ENCODE assay signal across 8 cellular contexts in genomic region chr3:143084856-143085731, GRCh38. TPM values are rescaled to one million over a fixed set of nuclear protein-coding genes. Genes with fewer than 3 reads are reported as not detected.
DNase-seq lines count a peak whose midpoint lies in the region; ATAC-seq, FAIRE-seq and TF ChIP-seq lines count a peak whose summit lies in the region.

No MANE protein-coding gene starts in this region.

- WGBS in suprapubic skin = 86% methylated on average over 17 of the region's 17 CpGs

- no peaks in the 10 kb centered on the region for H3K27me3 ChIP-seq in suprapubic skin

- H3K36me3 ChIP-seq in kidney (ENCODE audit: control insufficient read depth in 1 of 2, insufficient read depth in 2 of 2, low read length in 2 of 2) = no peaks in the 10 kb centered on the region
- no peaks in the 10 kb centered on the region for H3K36me3 ChIP-seq in suprapubic skin

- no peak overlapping the region for H3K9ac ChIP-seq in kidney (ENCODE audit: low read length in 2 of 2)

- TF ChIP-seq POLR2A in suprapubic skin (IDR thresholded peaks at IDR 0.05) = no peak

- ATAC-seq in GM18873 (IDR thresholded peaks at IDR 0.05; ENCODE audit: low FRiP score, unreplicated experiment) = peak; percentile 44
- ATAC-seq in HG02885 (IDR thresholded peaks at IDR 0.05; ENCODE audit: poor library complexity, unreplicated experiment) = peak; percentile 51

- intact Hi-C loops in kidney (cut with DNase I) = no loop called here

- TF ChIP-seq CTCF in kidney (IDR thresholded peaks at IDR 0.05; ENCODE audit: borderline replicate concordance, extremely low read depth, insufficient read depth) (no peak), suprapubic skin (IDR thresholded peaks at IDR 0.05) (no peak)

- no peaks in the 10 kb centered on the region for H3K9me3 ChIP-seq in kidney (ENCODE audit: control insufficient read depth in 1 of 2, low read length in 2 of 2)
- H3K9me3 ChIP-seq in suprapubic skin = no peaks in the 10 kb centered on the region

- no peak overlapping the region for H3K27ac ChIP-seq in kidney (ENCODE audit: low read depth in 2 of 2, low read length in 2 of 2)
- H3K27ac ChIP-seq in suprapubic skin = no peak overlapping the region

- no peak for TF ChIP-seq EP300 in suprapubic skin (IDR thresholded peaks at IDR 0.05)

- H3K4me3 ChIP-seq in kidney (ENCODE audit: low read length in 2 of 2) (no peak overlapping the region), suprapubic skin (no peak overlapping the region)

- DNase-seq in RPMI7951 (ENCODE audit: low read depth) (peak; percentile 74), kidney (peak; percentile 55), suprapubic skin (ENCODE audit: low spot score in 2 of 2) (no peak), T-helper 2 cell (no peak), nucleus accumbens (lab: John Stamatoyannopoulos, UW) (no peak), NCI-H82 treated with DMSO at 0.1 percent for 48 hours (lab: John Stamatoyannopoulos, UW; ENCODE audit: unreplicated experiment) (no peak)

- H3K4me1 ChIP-seq in kidney (ENCODE audit: control insufficient read depth in 1 of 2, insufficient read depth in 1 of 2, low read depth in 1 of 2, low read length in 2 of 2) (no peaks in the 10 kb centered on the region), suprapubic skin (no peaks in the 10 kb centered on the region)

- no peak for FAIRE-seq in kidney (lab: Jason Lieb, UNC)

RNA-seq across cellular contexts. Expression of gene CHST2, which starts 34.5 kb away (rescaled TPM):
- 15.7 and 20.7 TPM in 2 replicates for total RNA-seq in RPMI7951 (2014; rRNA removed; shearing (Covaris generic))
- total RNA-seq in kidney (6.0 TPM), suprapubic skin (10 to 100 TPM in 1 of 4 donors, 1 to 10 TPM in 3; 2.4 to 22.8 (median 5.3) TPM)
- 4.4 TPM for polyA plus RNA-seq in kidney (ENCODE audit: insufficient read depth, low read depth, low replicate concordance)

Comparison
In these comparisons a context has a peak if more than half of its experiments do, and no peak if none do; other contexts are left out.
1. DNase-seq: peak in RPMI7951 (single experiment) and kidney (single experiment); none in suprapubic skin (0 of 2), T-helper 2 cell (0 of 5), nucleus accumbens (0 of 56) and NCI-H82 treated with DMSO at 0.1 percent for 48 hours (single experiment).